ENCODE assay signal across 12 cellular contexts in the genomic region with DNA sequence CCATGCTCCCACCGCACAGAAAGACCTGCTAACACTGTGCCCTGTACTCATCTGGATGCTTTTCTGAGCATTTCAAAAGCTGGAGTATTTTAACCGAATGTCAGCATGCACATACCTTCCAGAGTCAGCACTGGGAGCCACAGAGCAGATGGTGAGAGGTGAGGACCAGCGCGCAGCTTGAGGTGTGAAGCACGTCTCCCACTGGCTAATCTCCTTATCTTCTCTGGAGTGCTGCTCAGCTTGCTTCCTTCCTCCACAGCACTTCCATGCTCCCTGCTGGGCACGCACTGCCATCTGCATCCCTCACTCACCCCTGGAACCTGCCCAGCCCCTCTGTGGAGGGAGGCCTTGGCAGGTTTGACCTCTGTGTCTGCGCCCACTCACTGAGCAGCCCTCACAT. TPM values are rescaled to one million over a fixed set of nuclear protein-coding genes. Genes with fewer than 3 reads are reported as not detected.
DNase-seq lines count a peak whose midpoint lies in the region; ATAC-seq, FAIRE-seq and TF ChIP-seq lines count a peak whose summit lies in the region.
"Had no signal": no experiment of that assay in that cellular context is flagged by ENCODE, and none has a peak within 500 bp of the region (broad histone marks: within the 10 kb centered on the region; RNA-seq: fewer than 3 reads in every experiment).

A gene (minus strand): TSS at position 186 of the 400 bp plus-strand sequence. CDS start 6,716 bp downstream, outside the sequence.

- CTCF ChIA-PET in activated CD4-positive, alpha-beta T cell treated with anti-CD3 and anti-CD28 coated beads for 36 hours (lab: Charles Lee): interaction anchor here (1.3 kb wide), 1 partner anchor 8 kb away, joined by 5 read pairs; no protein-coding TSS in a partner anchor
- CTCF ChIA-PET in activated CD8-positive, alpha-beta T cell treated with anti-CD3 and anti-CD28 coated beads, Interleukin-2, amount 10 ng/mL, durations not matched to agents 7 days and 5 days (lab: Charles Lee): interaction anchor here (4.0 kb wide), 1 partner anchor 17 kb away, joined by 27 read pairs; no protein-coding TSS in a partner anchor

- no peak within 1 kb of the TSS for H3K4me3 ChIP-seq in kidney (ENCODE audit: low read length in 2 of 2)
- H3K4me3 ChIP-seq in thoracic aorta: no peak within 1 kb of the TSS

- DNase-seq in activated CD4-positive, alpha-beta T cell treated with anti-CD3 and anti-CD28 coated beads for 36 hours: no peak
- no peak for DNase-seq in activated CD4-positive, alpha-beta T cell treated with anti-CD3 and anti-CD28 coated beads for 1 hour
- DNase-seq in activated CD8-positive, alpha-beta T cell treated with anti-CD3 and anti-CD28 coated beads, Interleukin-2, amount 10 ng/mL, durations not matched to agents 7 days and 5 days: no peak
- DNase-seq in kidney: no peak
- no peak for DNase-seq in thoracic aorta (ENCODE audit: low spot score)
- DNase-seq in nephron progenitor cell: no peak
- DNase-seq in effector CD8-positive, alpha-beta T cell (lab: John Stamatoyannopoulos, UW): no peak
- DNase-seq: ACHN; activated gamma-delta T cell treated with Interleukin-2 at 50 U/mL for 16 hours; hypothalamus; stimulated activated CD4-positive, alpha-beta T cell treated with anti-CD3 and anti-CD28 coated beads, Interleukin-1b, Interleukin-23, amount 100 ng/mL, for 48 hours had no signal

- intact Hi-C loops in activated CD4-positive, alpha-beta T cell treated with anti-CD3 and anti-CD28 coated beads for 36 hours (cut with DNase I, micrococcal nuclease): no loop called here
- intact Hi-C loops in kidney (cut with DNase I): no loop called here

- no peaks in the 10 kb centered on the region for H3K27me3 ChIP-seq in thoracic aorta (replicated peaks; ENCODE audit: insufficient read depth)

- no peak within 1 kb of the TSS for H3K27ac Mint-ChIP-seq in activated CD4-positive, alpha-beta T cell treated with anti-CD3 and anti-CD28 coated beads for 36 hours
- H3K27ac Mint-ChIP-seq in activated CD8-positive, alpha-beta T cell treated with anti-CD3 and anti-CD28 coated beads, Interleukin-2, amount 10 ng/mL, durations not matched to agents 7 days and 5 days: no peak within 1 kb of the TSS
- no peak within 1 kb of the TSS for H3K27ac Mint-ChIP-seq in nephron progenitor cell

- H3K9me3 Mint-ChIP-seq in activated CD4-positive, alpha-beta T cell treated with anti-CD3 and anti-CD28 coated beads for 36 hours (ENCODE audit: low read depth): no peaks in the 10 kb centered on the region
- H3K9me3 Mint-ChIP-seq in activated CD8-positive, alpha-beta T cell treated with anti-CD3 and anti-CD28 coated beads, Interleukin-2, amount 10 ng/mL, durations not matched to agents 7 days and 5 days (ENCODE audit: insufficient read depth): no peaks in the 10 kb centered on the region
- H3K9me3 Mint-ChIP-seq in nephron progenitor cell: no peaks in the 10 kb centered on the region

- H3K4me3 Mint-ChIP-seq in activated CD4-positive, alpha-beta T cell treated with anti-CD3 and anti-CD28 coated beads for 36 hours: no peak within 1 kb of the TSS
- H3K4me3 Mint-ChIP-seq in activated CD8-positive, alpha-beta T cell treated with anti-CD3 and anti-CD28 coated beads, Interleukin-2, amount 10 ng/mL, durations not matched to agents 7 days and 5 days: no peak within 1 kb of the TSS
- H3K4me3 Mint-ChIP-seq in nephron progenitor cell: no peak within 1 kb of the TSS

- FAIRE-seq in kidney (lab: Jason Lieb, UNC): no peak

- no peaks in the 10 kb centered on the region for H3K36me3 Mint-ChIP-seq in activated CD4-positive, alpha-beta T cell treated with anti-CD3 and anti-CD28 coated beads for 36 hours (ENCODE audit: low read depth)
- no peaks in the 10 kb centered on the region for H3K36me3 Mint-ChIP-seq in activated CD8-positive, alpha-beta T cell treated with anti-CD3 and anti-CD28 coated beads, Interleukin-2, amount 10 ng/mL, durations not matched to agents 7 days and 5 days (ENCODE audit: low read depth)
- H3K36me3 Mint-ChIP-seq in nephron progenitor cell (ENCODE audit: low read depth): no peaks in the 10 kb centered on the region

- no peak for ATAC-seq in activated CD4-positive, alpha-beta T cell treated with anti-CD3 and anti-CD28 coated beads for 36 hours
- ATAC-seq in activated CD8-positive, alpha-beta T cell treated with anti-CD3 and anti-CD28 coated beads, Interleukin-2, amount 10 ng/mL, durations not matched to agents 7 days and 5 days: no peak
- ATAC-seq in thoracic aorta (ENCODE audit: insufficient number of reproducible peaks, low FRiP score, low read depth): no peak
- ATAC-seq in GM19397 (IDR thresholded peaks at IDR 0.05; ENCODE audit: unreplicated experiment): no peak

- H3K9me3 ChIP-seq in kidney (ENCODE audit: control insufficient read depth in 1 of 2, low read length in 2 of 2): no peaks in the 10 kb centered on the region
- no peaks in the 10 kb centered on the region for H3K9me3 ChIP-seq in thoracic aorta

- no peaks in the 10 kb centered on the region for H3K27me3 Mint-ChIP-seq in activated CD4-positive, alpha-beta T cell treated with anti-CD3 and anti-CD28 coated beads for 36 hours
- no peaks in the 10 kb centered on the region for H3K27me3 Mint-ChIP-seq in activated CD8-positive, alpha-beta T cell treated with anti-CD3 and anti-CD28 coated beads, Interleukin-2, amount 10 ng/mL, durations not matched to agents 7 days and 5 days (ENCODE audit: low read depth)
- H3K27me3 Mint-ChIP-seq in nephron progenitor cell (ENCODE audit: low read depth, poor library complexity): peaks cover 2% of the 10 kb centered on the region

- no peak within 1 kb of the TSS for H3K27ac ChIP-seq in kidney (ENCODE audit: low read depth in 2 of 2, low read length in 2 of 2)
- no peak within 1 kb of the TSS for H3K27ac ChIP-seq in thoracic aorta

- H3K4me1 Mint-ChIP-seq in activated CD4-positive, alpha-beta T cell treated with anti-CD3 and anti-CD28 coated beads for 36 hours: no peaks in the 10 kb centered on the region
- no peaks in the 10 kb centered on the region for H3K4me1 Mint-ChIP-seq in activated CD8-positive, alpha-beta T cell treated with anti-CD3 and anti-CD28 coated beads, Interleukin-2, amount 10 ng/mL, durations not matched to agents 7 days and 5 days (ENCODE audit: low read depth)
- H3K4me1 Mint-ChIP-seq in nephron progenitor cell: no peaks in the 10 kb centered on the region

- H3K9ac ChIP-seq in kidney (ENCODE audit: low read length in 2 of 2): no peak within 1 kb of the TSS

- TF ChIP-seq CTCF in kidney (IDR thresholded peaks at IDR 0.05; ENCODE audit: borderline replicate concordance, extremely low read depth, insufficient read depth) (no peak), thoracic aorta (IDR thresholded peaks at IDR 0.05) (no peak), nephron progenitor cell (IDR thresholded peaks at IDR 0.05) (no peak)

- no peaks in the 10 kb centered on the region for H3K36me3 ChIP-seq in kidney (ENCODE audit: control insufficient read depth in 1 of 2, insufficient read depth in 2 of 2, low read length in 2 of 2)
- no peaks in the 10 kb centered on the region for H3K36me3 ChIP-seq in thoracic aorta

- POLR2A ChIA-PET in activated CD4-positive, alpha-beta T cell treated with anti-CD3 and anti-CD28 coated beads for 36 hours (lab: Charles Lee): no interaction called here
- POLR2A ChIA-PET in activated CD8-positive, alpha-beta T cell treated with anti-CD3 and anti-CD28 coated beads, Interleukin-2, amount 10 ng/mL, durations not matched to agents 7 days and 5 days (lab: Charles Lee): no interaction called here

- H3K4me1 ChIP-seq in kidney (ENCODE audit: control insufficient read depth in 1 of 2, insufficient read depth in 1 of 2, low read depth in 1 of 2, low read length in 2 of 2) (no peaks in the 10 kb centered on the region), thoracic aorta (ENCODE audit: control insufficient read depth in 1 of 2, low read depth in 2 of 2) (no peaks in the 10 kb centered on the region)

RNA-seq across cellular contexts. Expression of the gene that starts here (rescaled TPM):
- 10 to 100 TPM; 11.8 to 19.6 TPM for total RNA-seq in activated CD4-positive, alpha-beta T cell treated with anti-CD3 and anti-CD28 coated beads for 36 hours
- total RNA-seq in activated CD8-positive, alpha-beta T cell treated with anti-CD3 and anti-CD28 coated beads, Interleukin-2, amount 10 ng/mL, durations not matched to agents 7 days and 5 days: 10 to 100 TPM; 33.8 to 37.0 TPM
- total RNA-seq in kidney: 43.6 TPM
- polyA plus RNA-seq in kidney (ENCODE audit: insufficient read depth, low read depth, low replicate concordance): 28.3 TPM
- total RNA-seq in thoracic aorta: 10 to 100 TPM; 27.9 to 43.2 TPM
